ENCODE assay signal across 1 cellular context in the genomic region with DNA sequence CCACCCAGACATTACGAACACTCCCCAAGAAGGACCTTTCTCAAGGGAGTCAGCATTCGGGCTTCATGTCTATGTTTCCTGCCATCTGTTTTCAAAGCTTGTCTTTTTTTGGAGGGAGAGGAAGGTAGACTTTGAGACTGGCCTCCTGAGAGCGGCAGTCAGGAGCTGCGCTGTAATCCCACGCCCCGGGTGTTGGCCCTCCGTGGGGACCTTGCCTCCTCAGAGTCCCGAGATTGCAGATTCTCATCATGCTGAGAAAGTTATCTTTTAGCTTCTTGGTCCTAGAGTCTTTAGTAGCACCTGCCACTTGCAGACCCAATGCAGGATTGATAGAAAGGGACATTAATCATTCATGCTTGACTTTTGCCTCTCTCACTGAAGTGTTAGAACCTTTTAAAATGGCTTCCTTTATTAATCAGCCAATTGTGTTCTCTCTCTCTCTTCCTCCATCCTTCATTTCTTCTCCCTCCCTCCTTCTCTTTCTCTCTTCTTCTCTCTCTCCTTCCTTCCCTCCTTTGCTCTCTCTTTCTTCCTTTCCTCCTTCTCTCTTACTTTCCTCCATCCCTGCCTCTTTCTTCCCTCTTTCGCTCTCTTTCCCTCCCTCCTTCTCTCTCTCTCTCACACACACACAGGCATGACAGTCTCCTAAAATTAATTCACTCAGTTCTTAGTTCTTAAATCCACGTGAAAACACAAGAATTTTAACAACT.
TF ChIP-seq lines count a peak whose summit lies in the region.

No MANE protein-coding gene starts in this region.

TF ChIP-seq in K562, 482 proteins besides CTCF, POLR2A, EP300 and RAD21 (continued from another document and continues in another):
- TF ChIP-seq, protein P1, sequence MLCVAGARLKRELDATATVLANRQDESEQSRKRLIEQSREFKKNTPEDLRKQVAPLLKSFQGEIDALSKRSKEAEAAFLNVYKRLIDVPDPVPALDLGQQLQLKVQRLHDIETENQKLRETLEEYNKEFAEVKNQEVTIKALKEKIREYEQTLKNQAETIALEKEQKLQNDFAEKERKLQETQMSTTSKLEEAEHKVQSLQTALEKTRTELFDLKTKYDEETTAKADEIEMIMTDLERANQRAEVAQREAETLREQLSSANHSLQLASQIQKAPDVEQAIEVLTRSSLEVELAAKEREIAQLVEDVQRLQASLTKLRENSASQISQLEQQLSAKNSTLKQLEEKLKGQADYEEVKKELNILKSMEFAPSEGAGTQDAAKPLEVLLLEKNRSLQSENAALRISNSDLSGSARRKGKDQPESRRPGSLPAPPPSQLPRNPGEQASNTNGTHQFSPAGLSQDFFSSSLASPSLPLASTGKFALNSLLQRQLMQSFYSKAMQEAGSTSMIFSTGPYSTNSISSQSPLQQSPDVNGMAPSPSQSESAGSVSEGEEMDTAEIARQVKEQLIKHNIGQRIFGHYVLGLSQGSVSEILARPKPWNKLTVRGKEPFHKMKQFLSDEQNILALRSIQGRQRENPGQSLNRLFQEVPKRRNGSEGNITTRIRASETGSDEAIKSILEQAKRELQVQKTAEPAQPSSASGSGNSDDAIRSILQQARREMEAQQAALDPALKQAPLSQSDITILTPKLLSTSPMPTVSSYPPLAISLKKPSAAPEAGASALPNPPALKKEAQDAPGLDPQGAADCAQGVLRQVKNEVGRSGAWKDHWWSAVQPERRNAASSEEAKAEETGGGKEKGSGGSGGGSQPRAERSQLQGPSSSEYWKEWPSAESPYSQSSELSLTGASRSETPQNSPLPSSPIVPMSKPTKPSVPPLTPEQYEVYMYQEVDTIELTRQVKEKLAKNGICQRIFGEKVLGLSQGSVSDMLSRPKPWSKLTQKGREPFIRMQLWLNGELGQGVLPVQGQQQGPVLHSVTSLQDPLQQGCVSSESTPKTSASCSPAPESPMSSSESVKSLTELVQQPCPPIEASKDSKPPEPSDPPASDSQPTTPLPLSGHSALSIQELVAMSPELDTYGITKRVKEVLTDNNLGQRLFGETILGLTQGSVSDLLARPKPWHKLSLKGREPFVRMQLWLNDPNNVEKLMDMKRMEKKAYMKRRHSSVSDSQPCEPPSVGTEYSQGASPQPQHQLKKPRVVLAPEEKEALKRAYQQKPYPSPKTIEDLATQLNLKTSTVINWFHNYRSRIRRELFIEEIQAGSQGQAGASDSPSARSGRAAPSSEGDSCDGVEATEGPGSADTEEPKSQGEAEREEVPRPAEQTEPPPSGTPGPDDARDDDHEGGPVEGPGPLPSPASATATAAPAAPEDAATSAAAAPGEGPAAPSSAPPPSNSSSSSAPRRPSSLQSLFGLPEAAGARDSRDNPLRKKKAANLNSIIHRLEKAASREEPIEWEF (CRISPR knock-in tag; IDR thresholded peaks at IDR 0.05): no peak
- no peak for TF ChIP-seq EP400 (IDR thresholded peaks at IDR 0.05)
- no peak for TF ChIP-seq POU5F1 (IDR thresholded peaks at IDR 0.05; ENCODE audit: borderline replicate concordance, low read depth, low read length, partially characterized antibody)
- 0 out of 4 replicates have a peak, but pooled peaks of 1 of the 2 experiments have one; percentile 11 for TF ChIP-seq FOXK2 (conservative IDR thresholded peaks at IDR 0.05 in 1 of 2, IDR thresholded peaks at IDR 0.05 in 1 of 2; ENCODE audit: low read depth in 2 of 2)
- TF ChIP-seq HMG20B (CRISPR knock-in tag; IDR thresholded peaks at IDR 0.05): no peak
- TF ChIP-seq CC2D1A (IDR thresholded peaks at IDR 0.05): no peak
- TF ChIP-seq MCM3 (IDR thresholded peaks at IDR 0.05): peak; percentile 35; the same call in 1 of the 2 replicates
- TF ChIP-seq ARHGAP35 (IDR thresholded peaks at IDR 0.05; ENCODE audit: partially characterized antibody): peak; percentile 50
- TF ChIP-seq SRSF9 (IDR thresholded peaks at IDR 0.05; ENCODE audit: borderline replicate concordance, low read depth, low read length): no peak
- TF ChIP-seq, protein P2, sequence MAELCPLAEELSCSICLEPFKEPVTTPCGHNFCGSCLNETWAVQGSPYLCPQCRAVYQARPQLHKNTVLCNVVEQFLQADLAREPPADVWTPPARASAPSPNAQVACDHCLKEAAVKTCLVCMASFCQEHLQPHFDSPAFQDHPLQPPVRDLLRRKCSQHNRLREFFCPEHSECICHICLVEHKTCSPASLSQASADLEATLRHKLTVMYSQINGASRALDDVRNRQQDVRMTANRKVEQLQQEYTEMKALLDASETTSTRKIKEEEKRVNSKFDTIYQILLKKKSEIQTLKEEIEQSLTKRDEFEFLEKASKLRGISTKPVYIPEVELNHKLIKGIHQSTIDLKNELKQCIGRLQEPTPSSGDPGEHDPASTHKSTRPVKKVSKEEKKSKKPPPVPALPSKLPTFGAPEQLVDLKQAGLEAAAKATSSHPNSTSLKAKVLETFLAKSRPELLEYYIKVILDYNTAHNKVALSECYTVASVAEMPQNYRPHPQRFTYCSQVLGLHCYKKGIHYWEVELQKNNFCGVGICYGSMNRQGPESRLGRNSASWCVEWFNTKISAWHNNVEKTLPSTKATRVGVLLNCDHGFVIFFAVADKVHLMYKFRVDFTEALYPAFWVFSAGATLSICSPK (IDR thresholded peaks at IDR 0.05; ENCODE audit: borderline replicate concordance): 0 out of 2 replicates have a peak, but pooled peaks have one; percentile 59
- TF ChIP-seq, protein P3, sequence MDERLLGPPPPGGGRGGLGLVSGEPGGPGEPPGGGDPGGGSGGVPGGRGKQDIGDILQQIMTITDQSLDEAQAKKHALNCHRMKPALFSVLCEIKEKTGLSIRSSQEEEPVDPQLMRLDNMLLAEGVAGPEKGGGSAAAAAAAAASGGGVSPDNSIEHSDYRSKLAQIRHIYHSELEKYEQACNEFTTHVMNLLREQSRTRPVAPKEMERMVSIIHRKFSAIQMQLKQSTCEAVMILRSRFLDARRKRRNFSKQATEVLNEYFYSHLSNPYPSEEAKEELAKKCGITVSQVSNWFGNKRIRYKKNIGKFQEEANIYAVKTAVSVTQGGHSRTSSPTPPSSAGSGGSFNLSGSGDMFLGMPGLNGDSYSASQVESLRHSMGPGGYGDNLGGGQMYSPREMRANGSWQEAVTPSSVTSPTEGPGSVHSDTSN (CRISPR knock-in tag; IDR thresholded peaks at IDR 0.05; ENCODE audit: low read depth): no peak
- TF ChIP-seq, protein P3 (tag; conservative IDR thresholded peaks at IDR 0.05; ENCODE audit: low read depth): 0 out of 2 replicates have a peak, but pooled peaks have one; percentile 43
- no peak for TF ChIP-seq ZNF174 (CRISPR knock-in tag; IDR thresholded peaks at IDR 0.05)
- TF ChIP-seq ZNF57 (CRISPR knock-in tag; IDR thresholded peaks at IDR 0.05): no peak
- TF ChIP-seq, protein P4, sequence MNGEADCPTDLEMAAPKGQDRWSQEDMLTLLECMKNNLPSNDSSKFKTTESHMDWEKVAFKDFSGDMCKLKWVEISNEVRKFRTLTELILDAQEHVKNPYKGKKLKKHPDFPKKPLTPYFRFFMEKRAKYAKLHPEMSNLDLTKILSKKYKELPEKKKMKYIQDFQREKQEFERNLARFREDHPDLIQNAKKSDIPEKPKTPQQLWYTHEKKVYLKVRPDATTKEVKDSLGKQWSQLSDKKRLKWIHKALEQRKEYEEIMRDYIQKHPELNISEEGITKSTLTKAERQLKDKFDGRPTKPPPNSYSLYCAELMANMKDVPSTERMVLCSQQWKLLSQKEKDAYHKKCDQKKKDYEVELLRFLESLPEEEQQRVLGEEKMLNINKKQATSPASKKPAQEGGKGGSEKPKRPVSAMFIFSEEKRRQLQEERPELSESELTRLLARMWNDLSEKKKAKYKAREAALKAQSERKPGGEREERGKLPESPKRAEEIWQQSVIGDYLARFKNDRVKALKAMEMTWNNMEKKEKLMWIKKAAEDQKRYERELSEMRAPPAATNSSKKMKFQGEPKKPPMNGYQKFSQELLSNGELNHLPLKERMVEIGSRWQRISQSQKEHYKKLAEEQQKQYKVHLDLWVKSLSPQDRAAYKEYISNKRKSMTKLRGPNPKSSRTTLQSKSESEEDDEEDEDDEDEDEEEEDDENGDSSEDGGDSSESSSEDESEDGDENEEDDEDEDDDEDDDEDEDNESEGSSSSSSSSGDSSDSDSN (IDR thresholded peaks at IDR 0.05; ENCODE audit: borderline replicate concordance in 1 of 2, low read depth in 2 of 2, low read length in 2 of 2): no peak
- TF ChIP-seq MYC (IDR thresholded peaks at IDR 0.05; ENCODE audit: low read depth, low read length): no peak
- TF ChIP-seq MYC (CRISPR knock-in tag; IDR thresholded peaks at IDR 0.05; ENCODE audit: borderline replicate concordance, low read depth): no peak
- no peak for TF ChIP-seq POLR3A (IDR thresholded peaks at IDR 0.05; ENCODE audit: borderline replicate concordance, extremely low read depth, insufficient read depth, insufficient read length)
- no peak for TF ChIP-seq CCAR2 (IDR thresholded peaks at IDR 0.05; ENCODE audit: low read depth, low read length)
- TF ChIP-seq, protein P5, sequence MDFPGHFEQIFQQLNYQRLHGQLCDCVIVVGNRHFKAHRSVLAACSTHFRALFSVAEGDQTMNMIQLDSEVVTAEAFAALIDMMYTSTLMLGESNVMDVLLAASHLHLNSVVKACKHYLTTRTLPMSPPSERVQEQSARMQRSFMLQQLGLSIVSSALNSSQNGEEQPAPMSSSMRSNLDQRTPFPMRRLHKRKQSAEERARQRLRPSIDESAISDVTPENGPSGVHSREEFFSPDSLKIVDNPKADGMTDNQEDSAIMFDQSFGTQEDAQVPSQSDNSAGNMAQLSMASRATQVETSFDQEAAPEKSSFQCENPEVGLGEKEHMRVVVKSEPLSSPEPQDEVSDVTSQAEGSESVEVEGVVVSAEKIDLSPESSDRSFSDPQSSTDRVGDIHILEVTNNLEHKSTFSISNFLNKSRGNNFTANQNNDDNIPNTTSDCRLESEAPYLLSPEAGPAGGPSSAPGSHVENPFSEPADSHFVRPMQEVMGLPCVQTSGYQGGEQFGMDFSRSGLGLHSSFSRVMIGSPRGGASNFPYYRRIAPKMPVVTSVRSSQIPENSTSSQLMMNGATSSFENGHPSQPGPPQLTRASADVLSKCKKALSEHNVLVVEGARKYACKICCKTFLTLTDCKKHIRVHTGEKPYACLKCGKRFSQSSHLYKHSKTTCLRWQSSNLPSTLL (IDR thresholded peaks at IDR 0.05): 0 out of 2 replicates have a peak, but pooled peaks have one; percentile 38
- no peak for TF ChIP-seq ZNF41 (CRISPR knock-in tag; conservative IDR thresholded peaks at IDR 0.05)
- TF ChIP-seq THRB (CRISPR knock-in tag; conservative IDR thresholded peaks at IDR 0.05): peak; percentile 89
- peak; percentile 87 for TF ChIP-seq ZNF512 (tag; IDR thresholded peaks at IDR 0.05)
- TF ChIP-seq MAZ (CRISPR knock-in tag; conservative IDR thresholded peaks at IDR 0.05 in 1 of 2, IDR thresholded peaks at IDR 0.05 in 1 of 2): no peak
- no peak for TF ChIP-seq ZKSCAN8 (CRISPR knock-in tag; IDR thresholded peaks at IDR 0.05)
- TF ChIP-seq, protein P6, sequence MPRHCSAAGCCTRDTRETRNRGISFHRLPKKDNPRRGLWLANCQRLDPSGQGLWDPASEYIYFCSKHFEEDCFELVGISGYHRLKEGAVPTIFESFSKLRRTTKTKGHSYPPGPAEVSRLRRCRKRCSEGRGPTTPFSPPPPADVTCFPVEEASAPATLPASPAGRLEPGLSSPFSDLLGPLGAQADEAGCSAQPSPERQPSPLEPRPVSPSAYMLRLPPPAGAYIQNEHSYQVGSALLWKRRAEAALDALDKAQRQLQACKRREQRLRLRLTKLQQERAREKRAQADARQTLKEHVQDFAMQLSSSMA (CRISPR knock-in tag; IDR thresholded peaks at IDR 0.05): no peak
- TF ChIP-seq OTX1 (CRISPR knock-in tag; IDR thresholded peaks at IDR 0.05): peak; percentile 40; the same call in 1 of the 2 replicates
- TF ChIP-seq KHSRP (IDR thresholded peaks at IDR 0.05): 0 out of 2 replicates have a peak, but pooled peaks have one; percentile 33
- TF ChIP-seq ZFPM2 (CRISPR knock-in tag; IDR thresholded peaks at IDR 0.05): no peak
- TF ChIP-seq ZNF79 (CRISPR knock-in tag; IDR thresholded peaks at IDR 0.05; ENCODE audit: low read depth): no peak
- no peak for TF ChIP-seq DDX20 (tag; IDR thresholded peaks at IDR 0.05; ENCODE audit: low read depth)
- no peak for TF ChIP-seq ZNF551 (CRISPR knock-in tag; IDR thresholded peaks at IDR 0.05)
- no peak for TF ChIP-seq XRCC5 (IDR thresholded peaks at IDR 0.05; ENCODE audit: low read depth, low read length)
- TF ChIP-seq PKNOX1 (IDR thresholded peaks at IDR 0.05): peak; percentile 68
- TF ChIP-seq TAL1 (IDR thresholded peaks at IDR 0.05): no peak
- TF ChIP-seq ZNF589 (CRISPR knock-in tag; IDR thresholded peaks at IDR 0.05; ENCODE audit: low read depth): no peak
- TF ChIP-seq ILF3 (IDR thresholded peaks at IDR 0.05; ENCODE audit: borderline replicate concordance): no peak
- no peak for TF ChIP-seq BDP1 (IDR thresholded peaks at IDR 0.05; ENCODE audit: insufficient read depth, insufficient read length)
